In genomic region chr17:31190351-31190750, GRCh38 we compare ENCODE assay signal across 28 cellular contexts.
A peak's percentile ranks its signal among the peaks of the same experiment; 100 is the strongest.
DNase-seq lines count a peak whose midpoint lies in the region; ATAC-seq lines count a peak whose summit lies in the region.
"Had no signal": no experiment of that assay in that cellular context is flagged by ENCODE, and none has a peak within 500 bp of the region (broad histone marks: within the 10 kb centered on the region; RNA-seq: fewer than 3 reads in every experiment).

No MANE protein-coding gene starts in this region.

- no peak overlapping the region for H2AK5ac ChIP-seq in mesenchymal stem cell (ENCODE audit: low read length, severe bottlenecking)

- no peak overlapping the region for H2BK5ac ChIP-seq in mesenchymal stem cell (ENCODE audit: low read depth, low read length, poor library complexity, severe bottlenecking)

- no peak overlapping the region for H2BK15ac ChIP-seq in mesenchymal stem cell (ENCODE audit: low read depth, poor library complexity, severe bottlenecking)

- H2BK120ac ChIP-seq in mesenchymal stem cell (ENCODE audit: low read depth, low read length), result no peak overlapping the region

- DNase-seq in EL, result peak; percentile 66
- peak; percentile 1 for DNase-seq in NCI-H1048 (lab: John Stamatoyannopoulos, UW)
- DNase-seq in dedifferentiated amniotic fluid mesenchymal stem cell (ENCODE audit: extremely low spot score), result peak; percentile 15
- DNase-seq in mesenchymal stem cell, result peak; percentile 20
- no peak for DNase-seq in effector CD8-positive, alpha-beta T cell (lab: John Stamatoyannopoulos, UW)
- no peak for DNase-seq in NCI-H1436 (lab: John Stamatoyannopoulos, UW)
- DNase-seq in hepatic stellate cell (ENCODE audit: low spot score), result no peak
- DNase-seq: activated CD4-positive, alpha-beta memory T cell treated with anti-CD3 and anti-CD28 coated beads, Interleukin-2, amount 10 ng/mL, durations not matched to agents 7 days and 5 days; activated CD4-positive, alpha-beta T cell treated with anti-CD3 and anti-CD28 coated beads for 1 hour; Caco-2; DMS79 treated with DMSO at 0.1 percent for 48 hours; erythroblast; foreskin keratinocyte; heart right ventricle; left colon; MG63; NCI-H2029 treated with DMSO at 0.1 percent for 48 hours; NCI-H345; NCI-H774; stimulated activated CD4-positive, alpha-beta T cell treated with anti-CD3 and anti-CD28 coated beads, Interleukin-4, amount 100 ng/mL, for 4 hours; substantia nigra; upper lobe of right lung had no signal

- no peak overlapping the region for H3K14ac ChIP-seq in mesenchymal stem cell (ENCODE audit: low read length in 2 of 2)

- H3K4ac ChIP-seq in mesenchymal stem cell (ENCODE audit: low read depth in 1 of 2, low read length in 2 of 2), result no peak overlapping the region

- no peak overlapping the region for H2AFZ ChIP-seq in mesenchymal stem cell (ENCODE audit: low read depth, low read length)

- WGBS in mesenchymal stem cell, result no CpG with 5 or more reads among the region's 2 CpGs

- peaks cover 22% of the 10 kb centered on the region for H3K79me1 ChIP-seq in mesenchymal stem cell (replicated peaks; ENCODE audit: low read length, poor library complexity, severe bottlenecking)

- H4K8ac ChIP-seq in mesenchymal stem cell (ENCODE audit: low read length), result no peak overlapping the region

- peak overlapping the region; percentile 57 for H3K27ac ChIP-seq in mesenchymal stem cell (ENCODE audit: low read length, poor library complexity, severe bottlenecking)
- H3K27ac ChIP-seq: BLaER1, foreskin keratinocyte, heart right ventricle, RWPE1, upper lobe of right lung had no signal

- ATAC-seq in HG03196 (IDR thresholded peaks at IDR 0.05; ENCODE audit: unreplicated experiment), result no peak
- ATAC-seq: foreskin keratinocyte; GM12878; heart right ventricle; left colon; sciatic nerve; stimulated activated memory B cell treated with anti-CD40 and anti-IgM and Interleukin-4, amounts not matched to agents 10 μg/mL and 1 μg/mL and 100 μg/mL, for 72 hours; upper lobe of right lung had no signal

- H3K23ac ChIP-seq in mesenchymal stem cell (ENCODE audit: low read length in 2 of 2), result no peak overlapping the region

- no peak overlapping the region for H3K4me2 ChIP-seq in mesenchymal stem cell (ENCODE audit: low read length, poor library complexity, severe bottlenecking)
- H3K4me2 ChIP-seq: BLaER1 had no signal

- H3K18ac ChIP-seq in mesenchymal stem cell (ENCODE audit: low read depth in 1 of 2, low read length in 2 of 2), result no peak overlapping the region

- H4K91ac ChIP-seq in mesenchymal stem cell (ENCODE audit: low read length), result no peak overlapping the region

- H3K9ac ChIP-seq in mesenchymal stem cell (ENCODE audit: low read length), result no peak overlapping the region
- H3K9ac ChIP-seq: BLaER1 had no signal

- H2BK12ac ChIP-seq in mesenchymal stem cell (ENCODE audit: low read length in 2 of 2), result no peak overlapping the region

- H3K9me3 ChIP-seq in mesenchymal stem cell (ENCODE audit: control insufficient read depth, low read length), result no peaks in the 10 kb centered on the region
- H3K9me3 ChIP-seq: BLaER1, Caco-2, heart right ventricle, MG63, upper lobe of right lung had no signal

- peaks cover 9 to 46% of the 10 kb centered on the region in 2 experiments for H3K36me3 ChIP-seq in mesenchymal stem cell (ENCODE audit: control insufficient read depth in 1 of 2, insufficient read depth in 2 of 2, low read depth in 1 of 2, low read length in 2 of 2)

- H3K4me1 ChIP-seq in mesenchymal stem cell (ENCODE audit: control insufficient read depth, insufficient read depth, low read depth, low read length), result no peaks in the 10 kb centered on the region
- H3K4me1 ChIP-seq: BLaER1, Caco-2, foreskin keratinocyte, upper lobe of right lung had no signal

- no peak overlapping the region for H3K4me3 ChIP-seq in mesenchymal stem cell (ENCODE audit: insufficient read depth in 1 of 2, low read depth in 1 of 2, low read length in 2 of 2)
- H3K4me3 ChIP-seq: BLaER1, GM12878, heart right ventricle, MG63, upper lobe of right lung had no signal

- no peaks in the 10 kb centered on the region for H3K27me3 ChIP-seq in mesenchymal stem cell (ENCODE audit: control insufficient read depth in 1 of 2, insufficient read depth in 1 of 2, low read length in 2 of 2)
- H3K27me3 ChIP-seq: BLaER1, foreskin keratinocyte, heart right ventricle, MG63, upper lobe of right lung had no signal

Comparison
In these comparisons a context has a peak if more than half of its experiments do, and no peak if none do; other contexts are left out.
1. DNase-seq: peak in EL (single experiment), NCI-H1048 (single experiment), dedifferentiated amniotic fluid mesenchymal stem cell (single experiment) and mesenchymal stem cell (single experiment); none in effector CD8-positive, alpha-beta T cell (single experiment), NCI-H1436 (single experiment) and hepatic stellate cell (single experiment).